16 cellular contexts compared by ENCODE assay signal in genomic region chr11:22558638-22559037, GRCh38.
DNase-seq lines count a peak whose midpoint lies in the region; ATAC-seq, FAIRE-seq and TF ChIP-seq lines count a peak whose summit lies in the region.
"Had no signal": no experiment of that assay in that cellular context is flagged by ENCODE, and none has a peak within 500 bp of the region (broad histone marks: within the 10 kb centered on the region; RNA-seq: fewer than 3 reads in every experiment).

No MANE protein-coding gene starts in this region.

- no peak for FAIRE-seq in astrocyte (lab: Jason Lieb, UNC)

- peak; percentile 44 for TF ChIP-seq EP300 in neural cell (conservative IDR thresholded peaks at IDR 0.05; ENCODE audit: poor library complexity, severe bottlenecking)

- no peaks in the 10 kb centered on the region for H3K4me1 ChIP-seq in astrocyte (ENCODE audit: insufficient read depth, low read length)
- H3K4me1 ChIP-seq: adrenal gland, SJSA1 had no signal

- H3K4me3 ChIP-seq in astrocyte (ENCODE audit: insufficient read depth, low read depth, low read length) (no peak overlapping the region), neural cell (ENCODE audit: low read length) (peak overlapping the region; percentile 27)
- H3K4me3 ChIP-seq: adrenal gland, SJSA1, skin epidermis had no signal

- H3K9me2 ChIP-seq in neural cell (ENCODE audit: insufficient read depth, low read length) = no peaks in the 10 kb centered on the region

- no peaks in the 10 kb centered on the region for H3F3A ChIP-seq in neural cell (ENCODE audit: insufficient read depth, low read length, poor library complexity, severe bottlenecking)

- no peak overlapping the region for H2AFZ ChIP-seq in astrocyte (ENCODE audit: low read depth, low read length)
- peak overlapping the region; percentile 34 for H2AFZ ChIP-seq in neural cell (ENCODE audit: low read depth, low read length)

- H3K79me2 ChIP-seq in astrocyte (ENCODE audit: insufficient read depth, low read length) (no peaks in the 10 kb centered on the region), neural cell (replicated peaks; ENCODE audit: insufficient read depth, low read length) (no peaks in the 10 kb centered on the region)

- no peak for TF ChIP-seq RAD21 in neural cell (conservative IDR thresholded peaks at IDR 0.05)

- no peaks in the 10 kb centered on the region for H3K4me1 Mint-ChIP-seq in astrocyte (ENCODE audit: low read depth, unreplicated experiment)
- H3K4me1 Mint-ChIP-seq: memory B cell had no signal

- peak; percentile 49 for DNase-seq in NCI-H2227 (lab: John Stamatoyannopoulos, UW; ENCODE audit: unreplicated experiment)
- DNase-seq in NCI-H2227 treated with DMSO at 0.1 percent for 48 hours (lab: John Stamatoyannopoulos, UW) = no peak
- peak; percentile 11 for DNase-seq in NCI-H2081 treated with DMSO at 0.1 percent for 48 hours (lab: John Stamatoyannopoulos, UW)
- peak; percentile 41 for DNase-seq in astrocyte (ENCODE audit: low read depth)
- no peak for DNase-seq in NCI-H510A treated with DMSO at 0.1 percent for 48 hours (lab: John Stamatoyannopoulos, UW)
- DNase-seq in COLO829 (ENCODE audit: low spot score) = no peak
- DNase-seq: activated CD4-positive, alpha-beta T cell treated with anti-CD3 and anti-CD28 coated beads, Interleukin-2, amount 50 U/mL, for 4 hours; activated T-cell treated with anti-CD3 and anti-CD28 coated beads, Interleukin-2, amount 50 U/mL, for 72 hours; adrenal gland; dorsolateral prefrontal cortex; H7 had no signal

- H3K27me3 ChIP-seq in astrocyte (ENCODE audit: insufficient read depth, low read length) = no peaks in the 10 kb centered on the region
- H3K27me3 ChIP-seq in neural cell (ENCODE audit: insufficient read depth, low read depth, low read length) = no peaks in the 10 kb centered on the region
- H3K27me3 ChIP-seq: adrenal gland, dorsolateral prefrontal cortex, SJSA1 had no signal

- H3K27ac ChIP-seq in astrocyte (ENCODE audit: low read depth, low read length) (no peak overlapping the region), neural cell (ENCODE audit: low read length) (peak overlapping the region; percentile 72)
- H3K27ac ChIP-seq: adrenal gland, dorsolateral prefrontal cortex, SJSA1, skin epidermis had no signal

- peak overlapping the region; percentile 22 for H3K4me2 ChIP-seq in astrocyte (ENCODE audit: low read length)
- H3K4me2 ChIP-seq in neural cell (ENCODE audit: low read length) = no peak overlapping the region

- ATAC-seq in GM18909 (IDR thresholded peaks at IDR 0.05; ENCODE audit: poor library complexity, unreplicated experiment) = no peak
- ATAC-seq: activated T-cell treated with anti-CD3 and anti-CD28 coated beads, Interleukin-2, amount 50 U/mL, for 72 hours had no signal

- TF ChIP-seq CTCF in astrocyte (IDR thresholded peaks at IDR 0.05; ENCODE audit: insufficient read depth, low read depth, low read length) (no peak), neural cell (IDR thresholded peaks at IDR 0.05; ENCODE audit: poor library complexity, severe bottlenecking) (no peak)

- no peaks in the 10 kb centered on the region for H3K9me3 Mint-ChIP-seq in astrocyte (ENCODE audit: unreplicated experiment)
- H3K9me3 Mint-ChIP-seq: activated T-cell treated with anti-CD3 and anti-CD28 coated beads, Interleukin-2, amount 50 U/mL, for 72 hours; memory B cell had no signal

- no peaks in the 10 kb centered on the region for H3K36me3 ChIP-seq in astrocyte (ENCODE audit: insufficient read depth, low read length)
- H3K36me3 ChIP-seq in neural cell (ENCODE audit: insufficient read depth, low read length) = no peaks in the 10 kb centered on the region
- H3K36me3 ChIP-seq: adrenal gland, SJSA1 had no signal

- H3K27ac Mint-ChIP-seq in astrocyte (ENCODE audit: unreplicated experiment) = no peak overlapping the region
- H3K27ac Mint-ChIP-seq: activated T-cell treated with anti-CD3 and anti-CD28 coated beads, Interleukin-2, amount 50 U/mL, for 72 hours; memory B cell had no signal

- H3K9me3 ChIP-seq in astrocyte (ENCODE audit: insufficient read depth, low read depth, low read length) = no peaks in the 10 kb centered on the region
- no peaks in the 10 kb centered on the region for H3K9me3 ChIP-seq in neural cell (ENCODE audit: low read length)
- H3K9me3 ChIP-seq: adrenal gland, SJSA1 had no signal

- H3K27me3 Mint-ChIP-seq in astrocyte (ENCODE audit: low read depth, unreplicated experiment) = no peaks in the 10 kb centered on the region

- H4K20me1 ChIP-seq in astrocyte (ENCODE audit: insufficient read depth, low read length) (no peaks in the 10 kb centered on the region), neural cell (ENCODE audit: insufficient read depth) (no peaks in the 10 kb centered on the region)

- H3K9ac ChIP-seq in astrocyte (ENCODE audit: low read length) = no peak overlapping the region
- no peak overlapping the region for H3K9ac ChIP-seq in neural cell (ENCODE audit: low read length)

- H3K4me3 Mint-ChIP-seq in astrocyte (ENCODE audit: unreplicated experiment) = no peak overlapping the region
- H3K4me3 Mint-ChIP-seq: activated T-cell treated with anti-CD3 and anti-CD28 coated beads, Interleukin-2, amount 50 U/mL, for 72 hours; memory B cell had no signal

- H3K36me3 Mint-ChIP-seq in astrocyte (ENCODE audit: low read depth, unreplicated experiment) = no peaks in the 10 kb centered on the region
- H3K36me3 Mint-ChIP-seq: memory B cell had no signal

TF ChIP-seq in neural cell, 6 proteins besides CTCF, POLR2A, EP300 and RAD21:
- no peak for TF ChIP-seq MXI1 (conservative IDR thresholded peaks at IDR 0.05; ENCODE audit: poor library complexity, severe bottlenecking)
- no peak for TF ChIP-seq SMC3 (conservative IDR thresholded peaks at IDR 0.05; ENCODE audit: poor library complexity)
- TF ChIP-seq POLR2AphosphoS5 (IDR thresholded peaks at IDR 0.05) = no peak

Comparison
In these comparisons a context has a peak if more than half of its experiments do, and no peak if none do; other contexts are left out.
1. DNase-seq: peak in NCI-H2227 (single experiment), NCI-H2081 treated with DMSO at 0.1 percent for 48 hours (single experiment) and astrocyte (single experiment); none in NCI-H2227 treated with DMSO at 0.1 percent for 48 hours (single experiment), NCI-H510A treated with DMSO at 0.1 percent for 48 hours (single experiment) and COLO829 (single experiment).